In the genomic region with DNA sequence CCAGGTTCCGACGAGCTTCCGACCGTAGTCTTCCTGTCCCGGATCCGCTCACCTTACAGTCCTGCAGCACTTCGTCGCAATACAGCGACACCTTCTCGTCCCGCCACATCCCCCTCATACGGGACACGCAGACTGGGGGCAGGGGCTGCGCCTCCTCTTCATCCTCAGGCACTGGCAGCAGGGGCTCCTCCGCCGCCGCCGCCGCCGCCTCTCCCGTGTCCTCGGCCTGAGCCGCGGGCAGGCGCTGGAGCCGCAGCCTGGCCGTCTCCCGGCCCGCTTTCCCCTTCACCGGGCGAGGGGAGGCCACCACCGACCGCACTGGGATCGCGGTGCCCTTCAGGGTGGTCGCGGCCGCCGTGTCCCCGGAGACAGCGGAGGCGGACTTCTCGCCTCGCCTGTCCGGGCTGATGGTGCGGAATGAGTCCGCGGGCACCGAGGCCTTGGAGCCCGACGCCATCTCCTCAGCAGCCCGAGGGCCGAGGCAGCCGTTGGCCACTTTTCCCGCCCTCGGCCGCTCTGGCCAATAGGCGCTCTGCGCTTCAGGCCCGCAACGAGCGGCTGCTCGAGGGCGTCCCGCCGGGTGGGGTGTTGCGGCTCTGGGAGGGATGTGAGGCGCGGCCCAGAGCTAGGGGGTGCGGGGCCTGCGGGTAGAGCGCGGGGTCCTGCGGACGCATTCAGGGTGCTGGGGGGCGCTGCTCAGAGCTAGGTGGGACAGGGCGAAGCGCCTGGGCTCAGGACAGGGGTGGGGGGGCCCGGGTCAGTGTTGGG, we compare ENCODE assay signal across 16 cellular contexts. TPM values are rescaled to one million over a fixed set of nuclear protein-coding genes. Genes with fewer than 3 reads are reported as not detected.
DNase-seq lines count a peak whose midpoint lies in the region; ATAC-seq and TF ChIP-seq lines count a peak whose summit lies in the region.
"Had no signal": no experiment of that assay in that cellular context is flagged by ENCODE, and none has a peak within 500 bp of the region (broad histone marks: within the 10 kb centered on the region; RNA-seq: fewer than 3 reads in every experiment).

A gene (minus strand): TSS at position 490 of the 768 bp plus-strand sequence. CDS start 33 bp downstream, at position 457.

- H3K9me2 ChIP-seq in hepatocyte (replicated peaks; ENCODE audit: insufficient read depth) = no peaks in the 10 kb centered on the region

- peaks cover 0 to 4% of the 10 kb centered on the region in 2 donors for H3K36me3 Mint-ChIP-seq in CD14-positive monocyte

- H4K20me1 ChIP-seq in hepatocyte (ENCODE audit: insufficient read depth, poor library complexity, severe bottlenecking) = no peaks in the 10 kb centered on the region
- H4K20me1 ChIP-seq: BLaER1 treated with 17β-estradiol and CSF1 and Interleukin-3, amounts not matched to agents 10 nM and 100 nM had no signal

- no peaks in the 10 kb centered on the region for H3K36me3 ChIP-seq in ascending aorta
- no peaks in the 10 kb centered on the region for H3K36me3 ChIP-seq in sigmoid colon
- no peaks in the 10 kb centered on the region for H3K36me3 ChIP-seq in hepatocyte (replicated peaks; ENCODE audit: insufficient read depth, low read depth)
- H3K36me3 ChIP-seq: BLaER1 treated with 17β-estradiol and CSF1 and Interleukin-3, amounts not matched to agents 10 nM and 100 nM; WERI-Rb-1 had no signal

- H3K4me3 ChIP-seq in ascending aorta (peak within 1 kb of the TSS; percentile 34 to 60), sigmoid colon (peak within 1 kb of the TSS in 3 of 4 donors; percentile 26 to 36 (median 34)), hepatocyte (no peak within 1 kb of the TSS)
- H3K4me3 ChIP-seq: BLaER1 treated with 17β-estradiol and CSF1 and Interleukin-3, amounts not matched to agents 10 nM and 100 nM; lung had no signal

- no peak for DNase-seq in CD14-positive monocyte (ENCODE audit: low spot score)
- DNase-seq in ascending aorta (ENCODE audit: low spot score in 2 of 2) = no peak
- DNase-seq in left cardiac atrium = no peak
- no peak for DNase-seq in sigmoid colon
- DNase-seq in hepatocyte (ENCODE audit: low spot score) = no peak
- DNase-seq in NK-92 treated with Interleukin-12 subunit alpha and Interleukin-12 subunit beta, amount 100 ng/mL, for 24 hours (lab: John Stamatoyannopoulos, UW) = no peak
- no peak for DNase-seq in NCI-H1436 (lab: John Stamatoyannopoulos, UW)
- DNase-seq: activated T-cell treated with anti-CD3 and anti-CD28 coated beads, Interleukin-2, amount 50 U/mL, for 72 hours; foreskin melanocyte; MV-4-11; NCI-H526; WERI-Rb-1 had no signal

- H3K79me2 ChIP-seq in hepatocyte = no peaks in the 10 kb centered on the region

- H3K27me3 Mint-ChIP-seq in CD14-positive monocyte (ENCODE audit: low read depth in 3 of 3) = peaks cover 29 to 49% (median 46%) of the 10 kb centered on the region in 3 donors

- H3K9me3 ChIP-seq in ascending aorta (no peaks in the 10 kb centered on the region), sigmoid colon (no peaks in the 10 kb centered on the region), hepatocyte (ENCODE audit: low read depth) (no peaks in the 10 kb centered on the region)

- TF ChIP-seq CTCF in CD14-positive monocyte (IDR thresholded peaks at IDR 0.05) = no peak
- TF ChIP-seq CTCF in ascending aorta (IDR thresholded peaks at IDR 0.05) = no peak
- TF ChIP-seq CTCF in sigmoid colon (IDR thresholded peaks at IDR 0.05) = no peak
- TF ChIP-seq CTCF in hepatocyte (IDR thresholded peaks at IDR 0.05; ENCODE audit: poor library complexity) = no peak

- H3K4me1 Mint-ChIP-seq in CD14-positive monocyte = peaks cover 4% of the 10 kb centered on the region

- no peaks in the 10 kb centered on the region for H3K27me3 ChIP-seq in ascending aorta
- H3K27me3 ChIP-seq in sigmoid colon = peaks cover 0 to 13% (median 5%) of the 10 kb centered on the region in 3 donors
- H3K27me3 ChIP-seq in hepatocyte = no peaks in the 10 kb centered on the region
- H3K27me3 ChIP-seq: BLaER1 treated with 17β-estradiol and CSF1 and Interleukin-3, amounts not matched to agents 10 nM and 100 nM had no signal

- TF ChIP-seq EP300 in sigmoid colon (IDR thresholded peaks at IDR 0.05) = no peak

- intact Hi-C loops in CD14-positive monocyte (cut with micrococcal nuclease) = no loop called here
- intact Hi-C loops in ascending aorta (cut with DNase I) = no loop called here
- intact Hi-C loops in left cardiac atrium (cut with DNase I) = no loop called here
- intact Hi-C loops in sigmoid colon (cut with DNase I) = no loop called here

- H3K9me3 Mint-ChIP-seq in CD14-positive monocyte = peaks cover 0 to 13% (median 2%) of the 10 kb centered on the region in 7 donors
- H3K9me3 Mint-ChIP-seq: activated T-cell treated with anti-CD3 and anti-CD28 coated beads, Interleukin-2, amount 50 U/mL, for 72 hours had no signal

- H3K4me2 ChIP-seq in hepatocyte = no peak within 1 kb of the TSS
- H3K4me2 ChIP-seq: BLaER1 treated with 17β-estradiol and CSF1 and Interleukin-3, amounts not matched to agents 10 nM and 100 nM had no signal

- H3K27ac Mint-ChIP-seq in CD14-positive monocyte = no peak within 1 kb of the TSS
- H3K27ac Mint-ChIP-seq: activated T-cell treated with anti-CD3 and anti-CD28 coated beads, Interleukin-2, amount 50 U/mL, for 72 hours had no signal

- peak within 1 kb of the TSS; percentile 37 to 77 for H3K4me3 Mint-ChIP-seq in CD14-positive monocyte

- ATAC-seq in left cardiac atrium = peak; percentile 21 to 63
- no peak for ATAC-seq in GM21619 (IDR thresholded peaks at IDR 0.05; ENCODE audit: unreplicated experiment)
- ATAC-seq: activated T-cell treated with anti-CD3 and anti-CD28 coated beads, Interleukin-2, amount 50 U/mL, for 72 hours had no signal

- no peak within 1 kb of the TSS for H3K27ac ChIP-seq in ascending aorta
- no peak within 1 kb of the TSS for H3K27ac ChIP-seq in sigmoid colon
- H3K27ac ChIP-seq in hepatocyte = no peak within 1 kb of the TSS
- H3K27ac ChIP-seq: BLaER1 treated with 17β-estradiol and CSF1 and Interleukin-3, amounts not matched to agents 10 nM and 100 nM; WERI-Rb-1 had no signal

- H2AFZ ChIP-seq in hepatocyte = no peak within 1 kb of the TSS

- TF ChIP-seq POLR2A in sigmoid colon (IDR thresholded peaks at IDR 0.05) = no peak

- 45 to 64% methylated on average over 79 of the region's 79 CpGs for WGBS in sigmoid colon, 2 donors
- WGBS in hepatocyte (ENCODE audit: low lambda C conversion rate, missing lambda C conversion rate) = 98% methylated on average over 71 of the region's 79 CpGs

- peaks cover 0 to 2% of the 10 kb centered on the region in 2 donors for H3K4me1 ChIP-seq in ascending aorta
- peaks cover 0 to 8% (median 6%) of the 10 kb centered on the region in 4 donors for H3K4me1 ChIP-seq in sigmoid colon
- no peaks in the 10 kb centered on the region for H3K4me1 ChIP-seq in hepatocyte (ENCODE audit: insufficient read depth)

RNA-seq across cellular contexts. Expression of the gene that starts here (rescaled TPM):
- polyA plus RNA-seq in CD14-positive monocyte = not detected
- total RNA-seq in ascending aorta = not detected
- total RNA-seq in left cardiac atrium = not detected
- total RNA-seq in sigmoid colon = not detected
- not detected for polyA plus RNA-seq in sigmoid colon
- total RNA-seq in hepatocyte = not detected in 2 replicates
- polyA plus RNA-seq in hepatocyte = not detected in 2 replicates
- total RNA-seq: activated T-cell treated with anti-CD3 and anti-CD28 coated beads, Interleukin-2, amount 50 U/mL, for 72 hours; lung; posterior vena cava had no signal
- polyA plus RNA-seq: lung had no signal

Comparison
In these comparisons a context has a peak if more than half of its experiments do, and no peak if none do; other contexts are left out.
1. Peak in ATAC-seq in left cardiac atrium; RNA of the gene not detected or under 1 TPM.